Comparison of ENCODE assay signal across 8 cellular contexts in genomic region chr1:183234660-183235476, GRCh38. TPM values are rescaled to one million over a fixed set of nuclear protein-coding genes. Genes with fewer than 3 reads are reported as not detected.
DNase-seq lines count a peak whose midpoint lies in the region; ATAC-seq and TF ChIP-seq lines count a peak whose summit lies in the region.

No MANE protein-coding gene starts in this region.

- H3K27ac Mint-ChIP-seq in MCF 10A (ENCODE audit: low read depth, unreplicated experiment) (peak overlapping the region; percentile 86), T-cell (no peak overlapping the region)

- no peak for ATAC-seq in GM19395 (IDR thresholded peaks at IDR 0.05; ENCODE audit: unreplicated experiment)
- ATAC-seq in T-cell (replicated peaks in 1 of 4) = no peak

- H3K4me1 Mint-ChIP-seq in MCF 10A (ENCODE audit: insufficient read depth, unreplicated experiment) = peaks cover 49% of the 10 kb centered on the region
- H3K4me1 Mint-ChIP-seq in T-cell = no peaks in the 10 kb centered on the region

- no peak for TF ChIP-seq POLR2A in spleen (IDR thresholded peaks at IDR 0.05)

- POLR2A ChIA-PET in MCF 10A (lab: Yijun Ruan, JAX) (interaction anchor here (0.6 to 2.1 kb wide), 29 partner anchors 8 to 272 kb away, joined by 3 to 47 read pairs (median 5); partner anchors contain the start of gene LAMC2), T-cell (lab: Charles Lee) (no interaction called here)

- H3K9me3 Mint-ChIP-seq in MCF 10A (ENCODE audit: unreplicated experiment) = no peaks in the 10 kb centered on the region
- no peaks in the 10 kb centered on the region for H3K9me3 Mint-ChIP-seq in T-cell

- intact Hi-C loops in MCF 10A (cut with micrococcal nuclease) (loop anchor here (1.0 to 2.0 kb wide), 10 partner anchors 33 to 388 kb away; partner anchors contain the start of gene LAMC2), spleen (cut with DNase I; ENCODE audit: low total_unique reads) (no loop called here)

- H3K27me3 Mint-ChIP-seq in MCF 10A (ENCODE audit: insufficient read depth, unreplicated experiment) = no peaks in the 10 kb centered on the region
- peaks cover 0 to 7% of the 10 kb centered on the region in 2 donors for H3K27me3 Mint-ChIP-seq in T-cell

- no peaks in the 10 kb centered on the region for H3K27me3 ChIP-seq in spleen (replicated peaks in 1 of 7)

- H3K36me3 Mint-ChIP-seq in MCF 10A (ENCODE audit: insufficient read depth, unreplicated experiment) (peaks cover 96% of the 10 kb centered on the region), T-cell (no peaks in the 10 kb centered on the region)

- H3K4me3 ChIP-seq in spleen = peak overlapping the region in 2 of 8 donors; percentile 20

- DNase-seq in GM04504 (ENCODE audit: low read depth) = peak; percentile 94
- peak; percentile 5 for DNase-seq in NCI-H1694 (lab: John Stamatoyannopoulos, UW)
- peak; percentile 100 for DNase-seq in MCF 10A (ENCODE audit: unreplicated experiment)
- DNase-seq in iris pigment epithelial cell (ENCODE audit: low read depth) = peak; percentile 97
- DNase-seq in spleen = no peak
- DNase-seq in T-cell = no peak
- DNase-seq in RPMI8226 = no peak

- H3K9me3 ChIP-seq in spleen = no peaks in the 10 kb centered on the region

- peak overlapping the region; percentile 71 for H3K4me3 Mint-ChIP-seq in MCF 10A (ENCODE audit: unreplicated experiment)
- H3K4me3 Mint-ChIP-seq in T-cell = no peak overlapping the region

- no TSS peak for BruUV-seq in MCF 10A (replicated peaks; lab: Mats Ljungman, UMichigan)

- no peaks in the 10 kb centered on the region for H3K36me3 ChIP-seq in spleen

- TF ChIP-seq CTCF in MCF 10A (IDR thresholded peaks at IDR 0.05; ENCODE audit: unreplicated experiment) (peak; percentile 83), spleen (IDR thresholded peaks at IDR 0.05 in 8 of 11, conservative IDR thresholded peaks at IDR 0.05 in 3 of 11) (peak in 7 of 11 experiments; percentile 30 to 58 (median 45))

- CTCF ChIA-PET in MCF 10A (lab: Yijun Ruan, JAX) (interaction anchor here (0.5 to 2.0 kb wide), 55 partner anchors 9 to 1188 kb away, joined by 3 to 23 read pairs (median 4); partner anchors contain the start of gene LAMC2), T-cell (lab: Charles Lee) (interaction anchor here in 1 of 2 donors (0.6 kb wide), 1 partner anchor 10 kb away, joined by 3 read pairs; no protein-coding TSS in a partner anchor)

- peaks cover 0 to 11% (median 0%) of the 10 kb centered on the region in 6 donors for H3K4me1 ChIP-seq in spleen

- 48 to 58% (median 57%) methylated on average over 15 of the region's 15 CpGs for WGBS in spleen, 5 donors

- peak overlapping the region in 5 of 8 donors; percentile 21 to 63 (median 33) for H3K27ac ChIP-seq in spleen

RNA-seq across cellular contexts. Expression of gene LAMC2, which starts 48.8 kb away (rescaled TPM):
- 751 and 884 TPM in 2 replicates for total RNA-seq in MCF 10A (2022)
- 1 to 10 TPM in 2 of 7 donors, under 1 TPM in 4, not detected in 1; 0.13 to 1.4 (median 0.50) TPM for total RNA-seq in spleen
- under 1 TPM; 0.67 to 0.82 (median 0.77) TPM for polyA plus RNA-seq in spleen
- total RNA-seq in T-cell = under 1 TPM in 3 of 5 donors, not detected in 2; 0.03 to 0.15 (median 0.09) TPM

Comparison
In these comparisons a context has a peak if more than half of its experiments do, and no peak if none do; other contexts are left out.
1. DNase-seq: peak in GM04504 (single experiment), NCI-H1694 (single experiment), MCF 10A (single experiment) and iris pigment epithelial cell (single experiment); none in spleen (single experiment), T-cell (0 of 34) and RPMI8226 (single experiment).
2. RNA of gene LAMC2, which starts 48.8 kb away (total RNA-seq): 751 to 884 TPM in MCF 10A; 0.13 to 1.4 TPM in spleen and 0.03 to 0.15 TPM in T-cell; every median in the first group is over 100 times any median in the second.